12 cellular contexts compared by ENCODE assay signal in the genomic region with DNA sequence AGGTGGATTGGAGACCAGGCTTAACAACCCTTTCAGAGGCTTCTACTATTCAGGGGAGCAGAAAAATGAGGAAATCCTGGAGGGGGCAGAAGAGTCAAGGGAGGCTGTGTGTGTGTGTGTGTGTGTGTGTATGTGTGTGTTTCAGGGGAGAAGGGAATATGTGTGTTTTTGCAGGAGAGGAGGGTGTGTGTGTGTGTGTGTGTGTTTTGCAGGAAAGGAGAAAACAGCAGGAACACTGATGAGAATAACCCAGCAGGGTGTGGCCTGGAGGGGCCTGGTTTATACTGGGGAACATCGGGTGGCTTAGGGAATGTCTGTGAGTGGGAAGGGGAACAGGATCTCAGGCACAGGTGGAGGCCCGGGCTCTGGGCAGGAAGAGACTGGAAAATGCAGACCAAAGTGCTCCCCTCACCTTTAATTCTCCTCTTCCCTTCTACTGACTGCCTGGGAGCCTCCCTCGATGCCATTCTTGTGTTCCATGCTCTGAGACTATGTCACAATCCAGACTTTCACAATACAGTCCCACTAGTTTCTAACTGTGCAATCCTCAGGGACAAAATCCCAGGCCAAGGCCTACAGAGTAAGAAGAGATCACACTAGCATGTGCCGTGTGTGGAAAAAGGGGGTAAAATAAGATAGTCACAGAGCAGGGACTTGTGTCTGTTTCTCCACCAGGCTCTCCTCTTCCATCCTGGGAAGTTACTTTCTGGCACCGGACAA. TPM values are rescaled to one million over a fixed set of nuclear protein-coding genes. Genes with fewer than 3 reads are reported as not detected.
DNase-seq lines count a peak whose midpoint lies in the region; ATAC-seq, FAIRE-seq and TF ChIP-seq lines count a peak whose summit lies in the region.
"Had no signal": no experiment of that assay in that cellular context is flagged by ENCODE, and none has a peak within 500 bp of the region (broad histone marks: within the 10 kb centered on the region; RNA-seq: fewer than 3 reads in every experiment).

No MANE protein-coding gene starts in this region.

- H3K27ac ChIP-seq in lung (ENCODE audit: low read depth in 1 of 2, low read length in 1 of 2): peak overlapping the region; percentile 71 to 77
- peak overlapping the region; percentile 68 to 96 (median 88) for H3K27ac ChIP-seq in upper lobe of left lung

- H3K27me3 Mint-ChIP-seq in activated naive CD8-positive, alpha-beta T cell: no peaks in the 10 kb centered on the region
- H3K27me3 Mint-ChIP-seq in activated naive CD8-positive, alpha-beta T cell treated with anti-CD3 and anti-CD28 coated beads, Interleukin-2, amount 50 U/mL, for 24 hours: no peaks in the 10 kb centered on the region

- ATAC-seq in activated naive CD8-positive, alpha-beta T cell treated with anti-CD3 and anti-CD28 coated beads, Interleukin-2, amount 50 U/mL, for 24 hours: no peak
- ATAC-seq in lung (ENCODE audit: insufficient read depth, low FRiP score) (no peak), upper lobe of left lung (ENCODE audit: low FRiP score in 2 of 2) (peak; percentile 54 to 57), GM21515 (IDR thresholded peaks at IDR 0.05; ENCODE audit: unreplicated experiment) (no peak)
- ATAC-seq: SK-N-SH treated with all-trans-retinoic acid at 6 μM for 48 hours had no signal

- H3K4me1 ChIP-seq in lung (ENCODE audit: control insufficient read depth in 2 of 2, insufficient read depth in 2 of 2, low read length in 2 of 2): peaks cover 33 to 34% of the 10 kb centered on the region in 2 donors
- peaks cover 71 to 89% (median 83%) of the 10 kb centered on the region in 4 donors for H3K4me1 ChIP-seq in upper lobe of left lung

- peaks cover 6% of the 10 kb centered on the region for H3K36me3 Mint-ChIP-seq in activated naive CD8-positive, alpha-beta T cell
- peaks cover 3% of the 10 kb centered on the region for H3K36me3 Mint-ChIP-seq in activated naive CD8-positive, alpha-beta T cell treated with anti-CD3 and anti-CD28 coated beads, Interleukin-2, amount 50 U/mL, for 24 hours (ENCODE audit: low read depth)

- no peak for TF ChIP-seq POLR2A in upper lobe of left lung (IDR thresholded peaks at IDR 0.05)

- peaks cover 26% of the 10 kb centered on the region for H3K4me1 Mint-ChIP-seq in activated naive CD8-positive, alpha-beta T cell (ENCODE audit: low read depth)
- peaks cover 18% of the 10 kb centered on the region for H3K4me1 Mint-ChIP-seq in activated naive CD8-positive, alpha-beta T cell treated with anti-CD3 and anti-CD28 coated beads, Interleukin-2, amount 50 U/mL, for 24 hours

- 37 to 47% methylated on average over 5 of the region's 5 CpGs for WGBS in lung, 2 donors
- 34 to 35% methylated on average over 5 of the region's 5 CpGs for WGBS in upper lobe of left lung, 2 donors

- FAIRE-seq in urothelium cell line (lab: Jason Lieb, UNC): no peak

- TF ChIP-seq CTCF in lung (IDR thresholded peaks at IDR 0.05; ENCODE audit: control extremely low read depth, extremely low read depth): no peak
- TF ChIP-seq CTCF in upper lobe of left lung (IDR thresholded peaks at IDR 0.05): no peak

- no peaks in the 10 kb centered on the region for H3K36me3 ChIP-seq in lung (ENCODE audit: control insufficient read depth in 2 of 2, insufficient read depth in 2 of 2, low read length in 2 of 2)
- H3K36me3 ChIP-seq in upper lobe of left lung: peaks cover 0 to 4% (median 0%) of the 10 kb centered on the region in 4 donors

- no peaks in the 10 kb centered on the region for H3K9me3 Mint-ChIP-seq in activated naive CD8-positive, alpha-beta T cell (ENCODE audit: low read depth)
- H3K9me3 Mint-ChIP-seq in activated naive CD8-positive, alpha-beta T cell treated with anti-CD3 and anti-CD28 coated beads, Interleukin-2, amount 50 U/mL, for 24 hours: no peaks in the 10 kb centered on the region

- H3K27me3 ChIP-seq in lung (ENCODE audit: control insufficient read depth, insufficient read depth) (no peaks in the 10 kb centered on the region), upper lobe of left lung (no peaks in the 10 kb centered on the region)

- peak overlapping the region; percentile 31 for H3K27ac Mint-ChIP-seq in activated naive CD8-positive, alpha-beta T cell
- H3K27ac Mint-ChIP-seq in activated naive CD8-positive, alpha-beta T cell treated with anti-CD3 and anti-CD28 coated beads, Interleukin-2, amount 50 U/mL, for 24 hours: no peak overlapping the region

- H3K4me3 Mint-ChIP-seq in activated naive CD8-positive, alpha-beta T cell: no peak overlapping the region
- H3K4me3 Mint-ChIP-seq in activated naive CD8-positive, alpha-beta T cell treated with anti-CD3 and anti-CD28 coated beads, Interleukin-2, amount 50 U/mL, for 24 hours: no peak overlapping the region

- TF ChIP-seq EP300 in upper lobe of left lung (IDR thresholded peaks at IDR 0.05): no peak

- no peak for DNase-seq in activated naive CD8-positive, alpha-beta T cell treated with anti-CD3 and anti-CD28 coated beads, Interleukin-2, amount 50 U/mL, for 24 hours
- DNase-seq in cerebellar cortex (ENCODE audit: low spot score): peak; percentile 32
- peak; percentile 29 for DNase-seq in lung (ENCODE audit: low spot score)
- peak in 1 of 2 donors; percentile 50 for DNase-seq in upper lobe of left lung
- no peak for DNase-seq in urothelium cell line (ENCODE audit: low spot score)
- no peak for DNase-seq in middle frontal gyrus (ENCODE audit: extremely low spot score, low spot score)
- DNase-seq: activated T-cell treated with anti-CD3 and anti-CD28 coated beads, Interleukin-2, amount 50 U/mL, for 48 hours; stimulated activated naive CD4-positive, alpha-beta T cell treated with Interleukin-2 at 50 U/mL for 16 hours had no signal

- H3K9me3 ChIP-seq in lung (ENCODE audit: control insufficient read depth in 2 of 2, insufficient read depth in 1 of 2, low read length in 1 of 2) (no peaks in the 10 kb centered on the region), upper lobe of left lung (no peaks in the 10 kb centered on the region)

- H3K4me3 ChIP-seq in lung (no peak overlapping the region), upper lobe of left lung (peak overlapping the region in 1 of 4 donors; percentile 4)

RNA-seq across cellular contexts. Expression of gene CYB5A, which starts 10.0 kb away (rescaled TPM):
- total RNA-seq in lung (100 to 1,000 TPM; 516 to 527 TPM), upper lobe of left lung (100 to 1,000 TPM; 291 to 729 (median 637) TPM)
- 100 to 1,000 TPM; 408 to 853 TPM for polyA plus RNA-seq in lung

RNA-seq across cellular contexts. Expression of gene C18orf63, which starts 33.8 kb away (rescaled TPM):
- total RNA-seq in lung (under 1 TPM; 0.14 to 0.55 TPM), upper lobe of left lung (1 to 10 TPM in 2 of 6 donors, under 1 TPM in 4; under 0.01 to 1.6 (median 0.22) TPM)
- polyA plus RNA-seq in lung: under 1 TPM; 0.37 to 0.38 TPM
- polyA plus RNA-seq: esophagus had no signal

Comparison
In these comparisons a context has a peak if more than half of its experiments do, and no peak if none do; other contexts are left out.
1. ATAC-seq: peak in upper lobe of left lung (2 of 2); none in activated naive CD8-positive, alpha-beta T cell treated with anti-CD3 and anti-CD28 coated beads, Interleukin-2, amount 50 U/mL, for 24 hours (single experiment), lung (single experiment) and GM21515 (single experiment).
2. DNase-seq: peak in cerebellar cortex (single experiment) and lung (single experiment); none in activated naive CD8-positive, alpha-beta T cell treated with anti-CD3 and anti-CD28 coated beads, Interleukin-2, amount 50 U/mL, for 24 hours (single experiment), urothelium cell line (single experiment) and middle frontal gyrus (single experiment).